ENCODE assay signal across 10 cellular contexts in the genomic region with DNA sequence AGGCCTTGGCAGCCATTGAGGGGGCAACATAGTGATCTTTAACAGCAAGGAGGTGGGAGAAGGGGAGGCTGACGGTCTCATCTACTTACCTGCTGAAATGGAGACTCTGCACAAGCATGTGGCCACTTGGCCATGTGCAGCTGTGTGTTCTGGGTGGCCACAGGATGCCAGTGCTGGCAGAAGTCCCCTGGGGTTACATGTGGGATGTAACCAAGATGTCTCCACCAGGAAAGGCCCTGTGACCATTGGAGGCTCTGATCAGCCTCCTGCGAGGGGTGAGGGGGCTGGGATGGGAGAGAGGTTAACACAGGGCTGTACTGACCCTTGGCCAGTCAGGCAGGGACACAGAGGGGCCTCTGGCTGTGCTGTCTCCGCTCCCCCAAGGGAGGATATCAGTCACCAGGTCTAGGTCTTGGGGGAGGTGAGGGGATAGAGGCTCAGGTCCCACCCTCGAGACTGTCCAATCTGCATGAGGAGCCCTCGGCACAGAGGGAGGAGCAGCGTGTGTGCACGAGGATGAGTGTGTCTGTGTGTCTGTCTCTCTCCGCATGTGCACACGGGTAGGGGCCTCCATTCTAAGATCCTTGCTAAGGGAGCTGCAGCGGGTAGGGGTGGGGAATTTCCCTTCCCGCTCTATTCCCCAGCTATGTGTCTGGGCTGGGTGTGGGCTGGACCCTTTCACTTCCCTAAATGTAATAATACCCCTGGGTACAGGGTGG. TPM values are rescaled to one million over a fixed set of nuclear protein-coding genes. Genes with fewer than 3 reads are reported as not detected.
DNase-seq lines count a peak whose midpoint lies in the region; ATAC-seq, FAIRE-seq and TF ChIP-seq lines count a peak whose summit lies in the region.
"Had no signal": no experiment of that assay in that cellular context is flagged by ENCODE, and none has a peak within 500 bp of the region (broad histone marks: within the 10 kb centered on the region; RNA-seq: fewer than 3 reads in every experiment).

No MANE protein-coding gene starts in this region.

- ATAC-seq in GM21367 (IDR thresholded peaks at IDR 0.05; ENCODE audit: unreplicated experiment) (peak; percentile 77), HG03354 (IDR thresholded peaks at IDR 0.05; ENCODE audit: poor library complexity, severe bottlenecking, unreplicated experiment) (peak; percentile 94), left cardiac atrium (peak; percentile 28 to 60)

- FAIRE-seq in GM12892 (lab: Jason Lieb, UNC): no peak

- intact Hi-C loops in left cardiac atrium (cut with DNase I): no loop called here

- 0 out of 2 replicates have a peak, but pooled peaks have one; percentile 36 for TF ChIP-seq POLR2A in GM12892 (IDR thresholded peaks at IDR 0.05; ENCODE audit: low read depth, low read length)

- DNase-seq in GM12892 (ENCODE audit: insufficient read length) (peak; percentile 80), left cardiac atrium (no peak), activated gamma-delta T cell (lab: John Stamatoyannopoulos, UW) (no peak), NCI-H510A (lab: John Stamatoyannopoulos, UW) (no peak), retina (no peak), D341Med (ENCODE audit: low spot score) (no peak)
- DNase-seq: NCI-H1417 had no signal

RNA-seq across cellular contexts. Expression of gene PRKCD, which starts 19.5 kb away (rescaled TPM):
- polyA plus RNA-seq in GM12892 (2012; ENCODE audit: missing spikeins): 46.9 TPM
- total RNA-seq in left cardiac atrium: 10 to 100 TPM; 31.3 to 31.5 TPM
- polyA plus RNA-seq: neural cell had no signal

RNA-seq across cellular contexts. Expression of gene RFT1, which starts 50.2 kb away (rescaled TPM):
- polyA plus RNA-seq in GM12892 (2012; ENCODE audit: missing spikeins): 20.8 TPM
- total RNA-seq in left cardiac atrium: 10 to 100 TPM; 11.8 to 12.6 TPM

Comparison
In these comparisons a context has a peak if more than half of its experiments do, and no peak if none do; other contexts are left out.
1. ATAC-seq: peak in every context shown above with its lines; median percentile 94 in HG03354; 77 in GM21367; 44 in left cardiac atrium.